ENCODE assay signal across 10 cellular contexts in genomic region chr17:55731586-55732250, GRCh38. TPM values are rescaled to one million over a fixed set of nuclear protein-coding genes. Genes with fewer than 3 reads are reported as not detected.
DNase-seq lines count a peak whose midpoint lies in the region; ATAC-seq and TF ChIP-seq lines count a peak whose summit lies in the region.
"Had no signal": no experiment of that assay in that cellular context is flagged by ENCODE, and none has a peak within 500 bp of the region (broad histone marks: within the 10 kb centered on the region; RNA-seq: fewer than 3 reads in every experiment).

No MANE protein-coding gene starts in this region.

- DNase-seq in SK-MEL-5 (ENCODE audit: low read depth, low spot score) (peak; percentile 95), fibroblast of gingiva (ENCODE audit: low read depth) (peak; percentile 80), mucosa of descending colon (peak in 2 of 3 donors; percentile 26 to 35), thyroid gland (peak; percentile 13 to 18), NCI-H748 (lab: John Stamatoyannopoulos, UW; ENCODE audit: unreplicated experiment) (no peak), HPDE6-E6E7 (ENCODE audit: extremely low spot score) (no peak), NCI-H1694 (lab: John Stamatoyannopoulos, UW) (no peak)
- DNase-seq: activated naive CD8-positive, alpha-beta T cell treated with anti-CD3 and anti-CD28 coated beads, Interleukin-2, amount 10 ng/mL, durations not matched to agents 7 days and 5 days had no signal

- no peak for TF ChIP-seq POLR2A in thyroid gland (IDR thresholded peaks at IDR 0.05)

- no peak for TF ChIP-seq CTCF in mucosa of descending colon (IDR thresholded peaks at IDR 0.05)
- TF ChIP-seq CTCF in thyroid gland (IDR thresholded peaks at IDR 0.05) = no peak

- H3K27me3 ChIP-seq in thyroid gland = no peaks in the 10 kb centered on the region

- WGBS in thyroid gland, 2 donors = 52 to 67% methylated on average over 10 of the region's 10 CpGs

- in situ Hi-C loops in SK-MEL-5 (cut with HindIII; ENCODE audit: low pct_unique_long_range_greater_than_20kb, low sequenced_read_pairs) = no loop called here

- intact Hi-C loops in mucosa of descending colon (cut with DNase I, micrococcal nuclease) (no loop called here), thyroid gland (cut with DNase I) (no loop called here)

- ATAC-seq in mucosa of descending colon = peak; percentile 67
- no peak for ATAC-seq in HG02870 (IDR thresholded peaks at IDR 0.05; ENCODE audit: unreplicated experiment)

- H3K4me3 ChIP-seq in mucosa of descending colon (no peak overlapping the region), thyroid gland (replicated peaks in 1 of 3) (no peak overlapping the region)

- H3K4me1 ChIP-seq in mucosa of descending colon (ENCODE audit: low read depth) (no peaks in the 10 kb centered on the region), thyroid gland (peaks cover 14 to 37% of the 10 kb centered on the region in 2 donors)

- peak overlapping the region; percentile 20 to 71 (median 37) for H3K27ac ChIP-seq in thyroid gland

- H3K36me3 ChIP-seq in mucosa of descending colon (ENCODE audit: low read depth) (no peaks in the 10 kb centered on the region), thyroid gland (no peaks in the 10 kb centered on the region)

- no peaks in the 10 kb centered on the region for H3K9me3 ChIP-seq in mucosa of descending colon
- no peaks in the 10 kb centered on the region for H3K9me3 ChIP-seq in thyroid gland

RNA-seq across cellular contexts. Expression of gene TMEM100, which starts 9.1 kb away (rescaled TPM):
- 10.4 and 10.7 TPM in 2 replicates for total RNA-seq in SK-MEL-5 (2014; rRNA removed; shearing (Covaris generic))
- 8.5 and 11.0 TPM in 2 replicates for polyA plus RNA-seq in SK-MEL-5 (2015; cell fraction: cytosol; rRNA removed)
- polyA plus RNA-seq in SK-MEL-5 (2015; cell fraction: nucleus; rRNA removed) = 23.7 and 28.1 TPM in 2 replicates
- total RNA-seq in mucosa of descending colon (10 to 100 TPM in 1 of 3 donors, 1 to 10 TPM in 2; 2.8 to 14.2 (median 7.5) TPM), thyroid gland (10 to 100 TPM in 1 of 4 donors, 1 to 10 TPM in 3; 2.5 to 12.9 (median 6.4) TPM)
- total RNA-seq: activated naive CD8-positive, alpha-beta T cell treated with anti-CD3 and anti-CD28 coated beads, Interleukin-2, amount 10 ng/mL, durations not matched to agents 7 days and 5 days; kidney epithelial cell had no signal

RNA-seq across cellular contexts. Expression of gene PCTP, which starts 19.1 kb away (rescaled TPM):
- total RNA-seq in SK-MEL-5 (2014; rRNA removed; shearing (Covaris generic)) = 51.6 and 51.8 TPM in 2 replicates
- polyA plus RNA-seq in SK-MEL-5 (2015; cell fraction: cytosol; rRNA removed) = 54.4 and 59.5 TPM in 2 replicates
- polyA plus RNA-seq in SK-MEL-5 (2015; cell fraction: nucleus; rRNA removed) = 23.6 and 29.9 TPM in 2 replicates
- total RNA-seq in mucosa of descending colon (10 to 100 TPM; 25.8 to 41.2 (median 28.6) TPM), thyroid gland (10 to 100 TPM; 13.7 to 17.2 (median 14.8) TPM)

Comparison
In these comparisons a context has a peak if more than half of its experiments do, and no peak if none do; other contexts are left out.
1. DNase-seq: peak in SK-MEL-5 (single experiment), fibroblast of gingiva (single experiment), mucosa of descending colon (2 of 3) and thyroid gland (2 of 2); none in NCI-H748 (single experiment), HPDE6-E6E7 (single experiment) and NCI-H1694 (single experiment).